In the genomic region with DNA sequence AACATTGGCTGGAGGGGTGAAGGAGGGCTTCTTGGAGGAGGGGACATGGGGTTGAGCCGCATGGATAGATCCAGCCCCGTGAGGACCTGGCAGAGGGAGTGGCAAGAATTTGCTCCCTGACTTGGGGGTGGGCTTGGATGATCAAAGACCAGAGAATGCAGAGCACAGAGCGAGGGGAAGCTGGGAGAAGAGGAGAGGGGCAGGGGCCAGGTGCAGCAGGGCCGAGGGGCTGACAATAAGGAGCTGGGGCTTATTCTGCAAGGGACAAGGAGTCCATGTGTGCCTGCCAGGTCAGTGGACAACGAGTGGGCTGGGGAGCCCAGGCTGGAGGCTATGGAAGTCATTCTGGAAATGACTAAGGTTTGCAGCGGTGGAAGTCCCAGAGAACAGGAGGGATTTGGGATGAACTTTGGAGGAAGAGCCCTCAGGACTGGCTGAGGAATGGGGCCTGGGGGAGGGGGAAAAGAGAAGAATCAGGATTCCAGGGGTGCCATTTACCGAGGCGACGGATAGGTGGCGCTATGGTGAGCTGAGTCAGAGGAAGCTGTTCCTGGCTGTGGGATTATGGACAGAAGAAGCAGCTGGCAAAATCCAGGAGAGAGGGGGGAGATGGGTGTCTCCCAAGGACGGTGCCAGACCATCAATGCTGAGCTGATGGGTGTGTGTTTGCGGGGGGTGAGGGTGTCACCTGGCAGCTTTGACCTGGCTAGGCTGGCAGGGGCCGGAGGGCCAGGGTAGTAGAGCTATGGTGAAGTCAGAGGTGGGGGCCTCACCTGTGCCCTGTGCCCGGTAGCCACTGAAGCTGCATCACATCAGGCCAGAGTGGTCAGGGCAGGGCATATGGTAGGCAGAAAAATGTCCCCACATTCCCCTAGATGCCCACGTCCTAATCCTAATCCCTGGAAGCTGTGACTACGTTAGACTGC, we compare ENCODE assay signal across 8 cellular contexts. TPM values are rescaled to one million over a fixed set of nuclear protein-coding genes. Genes with fewer than 3 reads are reported as not detected.
DNase-seq lines count a peak whose midpoint lies in the region; ATAC-seq, FAIRE-seq and TF ChIP-seq lines count a peak whose summit lies in the region.

No MANE protein-coding gene starts in this region.

- peak; percentile 24 to 43 (median 34) for TF ChIP-seq CTCF in pancreas (IDR thresholded peaks at IDR 0.05)

- FAIRE-seq in pancreas (lab: Jason Lieb, UNC) = no peak

- no peak overlapping the region for H3K4me3 ChIP-seq in pancreas
- no peak overlapping the region for H3K4me3 ChIP-seq in effector memory CD4-positive, alpha-beta T cell (ENCODE audit: insufficient read depth, low read depth, low read length, poor library complexity, severe bottlenecking)

- ATAC-seq in pancreas = peak; percentile 35 to 91 (median 72)
- no peak for ATAC-seq in GM18909 (IDR thresholded peaks at IDR 0.05; ENCODE audit: poor library complexity, unreplicated experiment)

- peak; percentile 64 for DNase-seq in NCI-H345 (lab: John Stamatoyannopoulos, UW)
- DNase-seq in NCI-H345 treated with DMSO at 0.1 percent for 48 hours (lab: John Stamatoyannopoulos, UW; ENCODE audit: unreplicated experiment) = no peak
- peak; percentile 55 for DNase-seq in KBM-7
- DNase-seq in SW480 (ENCODE audit: low spot score) = peak; percentile 64
- peak; percentile 65 for DNase-seq in fibroblast of peridontal ligament (ENCODE audit: extremely low read depth)
- peak in 4 of 6 donors; percentile 22 to 74 (median 52) for DNase-seq in pancreas
- no peak for DNase-seq in effector memory CD4-positive, alpha-beta T cell

- WGBS in pancreas, 2 donors = 30 to 36% methylated on average over 16 of the region's 16 CpGs

- no peaks in the 10 kb centered on the region for H3K4me1 ChIP-seq in pancreas
- H3K4me1 ChIP-seq in effector memory CD4-positive, alpha-beta T cell (ENCODE audit: control insufficient read depth, insufficient read depth, low read length, poor library complexity, severe bottlenecking) = no peaks in the 10 kb centered on the region

- H3K27me3 ChIP-seq in pancreas = no peaks in the 10 kb centered on the region
- no peaks in the 10 kb centered on the region for H3K27me3 ChIP-seq in effector memory CD4-positive, alpha-beta T cell (replicated peaks; ENCODE audit: control insufficient read depth, insufficient read depth, low read length, poor library complexity, severe bottlenecking)

- H3K27ac ChIP-seq in pancreas = no peak overlapping the region
- H3K27ac ChIP-seq in effector memory CD4-positive, alpha-beta T cell (ENCODE audit: insufficient read depth, low read length, poor library complexity, severe bottlenecking) = no peak overlapping the region

- no peaks in the 10 kb centered on the region for H3K9me3 ChIP-seq in pancreas
- H3K9me3 ChIP-seq in effector memory CD4-positive, alpha-beta T cell (ENCODE audit: control insufficient read depth, low read length) = no peaks in the 10 kb centered on the region

- no peaks in the 10 kb centered on the region for H3K36me3 ChIP-seq in pancreas
- no peaks in the 10 kb centered on the region for H3K36me3 ChIP-seq in effector memory CD4-positive, alpha-beta T cell (ENCODE audit: control insufficient read depth, insufficient read depth, low read length)

- intact Hi-C loops in pancreas (cut with DNase I) = no loop called here

- in situ Hi-C loops in KBM-7 (cut with MboI; ENCODE audit: low pct_unique_long_range_greater_than_20kb, low sequenced_read_pairs) = no loop called here

RNA-seq across cellular contexts. Expression of gene KCNG1, which starts 7.8 kb away (rescaled TPM):
- 1 to 10 TPM in 5 of 6 donors, under 1 TPM in 1; 0.98 to 2.8 (median 1.6) TPM for total RNA-seq in pancreas
- polyA plus RNA-seq in pancreas = 1 to 10 TPM; 2.2 to 4.0 TPM

RNA-seq across cellular contexts. Expression of gene MOCS3, which starts 56.4 kb away (rescaled TPM):
- total RNA-seq in pancreas = 1 to 10 TPM; 1.3 to 2.3 (median 1.8) TPM
- 1 to 10 TPM in 1 of 2 donors, under 1 TPM in 1; 0.72 to 1.9 TPM for polyA plus RNA-seq in pancreas

RNA-seq across cellular contexts. Expression of gene DPM1, which starts 56.7 kb away (rescaled TPM):
- 10 to 100 TPM; 16.1 to 24.0 (median 17.8) TPM for total RNA-seq in pancreas
- polyA plus RNA-seq in pancreas = 10 to 100 TPM; 13.6 to 34.8 TPM

Comparison
In these comparisons a context has a peak if more than half of its experiments do, and no peak if none do; other contexts are left out.
1. DNase-seq: peak in NCI-H345 (single experiment), KBM-7 (single experiment), SW480 (single experiment), fibroblast of peridontal ligament (single experiment) and pancreas (4 of 6); none in NCI-H345 treated with DMSO at 0.1 percent for 48 hours (single experiment) and effector memory CD4-positive, alpha-beta T cell (0 of 3).